In genomic region chr19:31627824-31628223, GRCh38 we compare ENCODE assay signal across 20 cellular contexts.
"Had no signal": no experiment of that assay in that cellular context is flagged by ENCODE, and none has a peak within 500 bp of the region (broad histone marks: within the 10 kb centered on the region; RNA-seq: fewer than 3 reads in every experiment).

No MANE protein-coding gene starts in this region.

- H3K4me3 Mint-ChIP-seq: central memory CD8-positive, alpha-beta T cell; dendritic cell treated with granulocyte-macrophage colony-stimulating factor and Interleukin-4, amounts not matched to agents 40 ng/mL and 50 ng/mL, for 4 days; effector memory CD8-positive, alpha-beta T cell; natural killer cell treated with Interleukin-12 subunit alpha and Interleukin-12 subunit beta and Interleukin-15 and Interleukin-18, amount 100 ng/mL, for 72 hours; stimulated activated effector memory CD8-positive, alpha-beta T cell treated with anti-CD3 and anti-CD28 coated beads, Interleukin-12 subunit alpha, Interleukin-12 subunit beta, amount 100 ng/mL, for 72 hours; stimulated activated naive CD8-positive, alpha-beta T cell treated with anti-CD3 and anti-CD28 coated beads, Interleukin-15, Interleukin-2, amounts not matched to agents 100 ng/mL and 50 ng/mL, for 24 hours had no signal

- DNase-seq: effector memory CD8-positive, alpha-beta T cell; erythroblast; foreskin melanocyte; heart left ventricle; hippocampal formation; left cardiac atrium; occipital lobe; pancreas; right cardiac atrium; stimulated activated CD4-positive, alpha-beta T cell treated with anti-CD3 and anti-CD28 coated beads, Interleukin-4, amount 100 ng/mL, for 1 hour; stimulated activated CD8-positive, alpha-beta memory T cell treated with anti-CD3 and anti-CD28 coated beads, Interleukin-4, amount 100 ng/mL, for 48 hours had no signal

- H3K4me3 ChIP-seq: heart left ventricle, mucosa of descending colon, pancreas, tibial nerve had no signal

- H3K27me3 Mint-ChIP-seq: dendritic cell treated with granulocyte-macrophage colony-stimulating factor and Interleukin-4, amounts not matched to agents 40 ng/mL and 50 ng/mL, for 4 days; stimulated activated naive CD8-positive, alpha-beta T cell treated with anti-CD3 and anti-CD28 coated beads, Interleukin-15, Interleukin-2, amounts not matched to agents 100 ng/mL and 50 ng/mL, for 24 hours had no signal

- H3K4me1 ChIP-seq: heart left ventricle, pancreas, tibial nerve had no signal

- H3K9me3 Mint-ChIP-seq: central memory CD8-positive, alpha-beta T cell; dendritic cell treated with granulocyte-macrophage colony-stimulating factor and Interleukin-4, amounts not matched to agents 40 ng/mL and 50 ng/mL, for 4 days; effector memory CD8-positive, alpha-beta T cell; natural killer cell treated with Interleukin-12 subunit alpha and Interleukin-12 subunit beta and Interleukin-15 and Interleukin-18, amount 100 ng/mL, for 72 hours; stimulated activated effector memory CD8-positive, alpha-beta T cell treated with anti-CD3 and anti-CD28 coated beads, Interleukin-12 subunit alpha, Interleukin-12 subunit beta, amount 100 ng/mL, for 72 hours; stimulated activated naive CD8-positive, alpha-beta T cell treated with anti-CD3 and anti-CD28 coated beads, Interleukin-15, Interleukin-2, amounts not matched to agents 100 ng/mL and 50 ng/mL, for 24 hours had no signal

- H3K9me3 ChIP-seq: heart left ventricle, mucosa of descending colon, pancreas, tibial nerve had no signal

- H3K36me3 Mint-ChIP-seq: natural killer cell treated with Interleukin-12 subunit alpha and Interleukin-12 subunit beta and Interleukin-15 and Interleukin-18, amount 100 ng/mL, for 72 hours; stimulated activated effector memory CD8-positive, alpha-beta T cell treated with anti-CD3 and anti-CD28 coated beads, Interleukin-12 subunit alpha, Interleukin-12 subunit beta, amount 100 ng/mL, for 72 hours had no signal

- H3K27ac Mint-ChIP-seq: dendritic cell treated with granulocyte-macrophage colony-stimulating factor and Interleukin-4, amounts not matched to agents 40 ng/mL and 50 ng/mL, for 4 days; effector memory CD8-positive, alpha-beta T cell; natural killer cell treated with Interleukin-12 subunit alpha and Interleukin-12 subunit beta and Interleukin-15 and Interleukin-18, amount 100 ng/mL, for 72 hours; progenitor cell of endocrine pancreas; stimulated activated effector memory CD8-positive, alpha-beta T cell treated with anti-CD3 and anti-CD28 coated beads, Interleukin-12 subunit alpha, Interleukin-12 subunit beta, amount 100 ng/mL, for 72 hours; stimulated activated naive CD8-positive, alpha-beta T cell treated with anti-CD3 and anti-CD28 coated beads, Interleukin-15, Interleukin-2, amounts not matched to agents 100 ng/mL and 50 ng/mL, for 24 hours had no signal

- H3K27ac ChIP-seq: heart left ventricle, pancreas, tibial nerve had no signal

- H3K4me1 Mint-ChIP-seq: central memory CD8-positive, alpha-beta T cell; stimulated activated effector memory CD8-positive, alpha-beta T cell treated with anti-CD3 and anti-CD28 coated beads, Interleukin-12 subunit alpha, Interleukin-12 subunit beta, amount 100 ng/mL, for 72 hours had no signal

- FAIRE-seq: keratinocyte, pancreas had no signal

- H3K36me3 ChIP-seq: heart left ventricle, pancreas, tibial nerve had no signal
